8 cellular contexts compared by ENCODE assay signal in genomic region chr16:72793716-72794115, GRCh38.
"Had no signal": no experiment of that assay in that cellular context is flagged by ENCODE, and none has a peak within 500 bp of the region (broad histone marks: within the 10 kb centered on the region; RNA-seq: fewer than 3 reads in every experiment).

No MANE protein-coding gene starts in this region.

- H2AFZ ChIP-seq: GM23248 had no signal

- H3K4me3 ChIP-seq: GM23248, HAP-1 had no signal

- DNase-seq: GM23248, GOT3, H7, HFFc6, KBM-7 had no signal

- H3K27ac ChIP-seq: GM23248, HL-60 had no signal

- ATAC-seq: HCT116 had no signal

- H3K4me1 ChIP-seq: HAP-1 had no signal

- H3K9me3 ChIP-seq: HAP-1 had no signal

- H3K9ac ChIP-seq: GM23248 had no signal
